In genomic region chr1:8217011-8217711, GRCh38 we compare ENCODE assay signal across 8 cellular contexts.
A peak's percentile ranks its signal among the peaks of the same experiment; 100 is the strongest.
DNase-seq lines count a peak whose midpoint lies in the region; ATAC-seq and TF ChIP-seq lines count a peak whose summit lies in the region.

No MANE protein-coding gene starts in this region.

- H3K27ac ChIP-seq in esophagus squamous epithelium (peak overlapping the region; percentile 62 to 81 (median 72)), neuronal stem cell (replicated peaks; ENCODE audit: low read length) (no peak overlapping the region)

- WGBS in esophagus squamous epithelium, 2 donors, result 10% methylated on average over 2 of the region's 70 CpGs; no CpG with 5 or more reads in 1 of the 2 donors
- no CpG with 5 or more reads among the region's 70 CpGs for WGBS in neuronal stem cell (ENCODE audit: extremely low coverage in 2 of 2, insufficient read length in 2 of 2, insufficient replicate concordance in 1 of 2), 2 donors

- peak overlapping the region; percentile 93 for H3K18ac ChIP-seq in neuronal stem cell (ENCODE audit: low read length)

- peak overlapping the region; percentile 74 for H3K4me3 Mint-ChIP-seq in activated CD4-positive, alpha-beta T cell treated with anti-CD3 and anti-CD28 coated beads, Interleukin-2, amount 10 ng/mL, durations not matched to agents 24 days and 14 days

- no peak for ATAC-seq in GM19035 (IDR thresholded peaks at IDR 0.05; ENCODE audit: unreplicated experiment)
- no peak for ATAC-seq in GM21528 (IDR thresholded peaks at IDR 0.05; ENCODE audit: low FRiP score, unreplicated experiment)

- no peak overlapping the region for H3K4ac ChIP-seq in neuronal stem cell (ENCODE audit: low read length)

- no peak overlapping the region for H2AK5ac ChIP-seq in neuronal stem cell (ENCODE audit: low read depth, low read length)

- no peak overlapping the region for H2BK120ac ChIP-seq in neuronal stem cell (ENCODE audit: low read depth, low read length)

- DNase-seq in BE2C, result peak; percentile 9
- peak; percentile 73 for DNase-seq in activated CD4-positive, alpha-beta T cell treated with anti-CD3 and anti-CD28 coated beads, Interleukin-2, amount 10 ng/mL, durations not matched to agents 24 days and 14 days
- no peak for DNase-seq in esophagus squamous epithelium (lab: John Stamatoyannopoulos, UW)
- DNase-seq in neuronal stem cell (ENCODE audit: low spot score), result no peak
- DNase-seq in DMS79 (lab: John Stamatoyannopoulos, UW), result no peak
- DNase-seq in NAMALWA (ENCODE audit: low spot score), result no peak

- H3K9me3 ChIP-seq in BE2C, result no peaks in the 10 kb centered on the region
- H3K9me3 ChIP-seq in esophagus squamous epithelium, result no peaks in the 10 kb centered on the region
- H3K9me3 ChIP-seq in neuronal stem cell (replicated peaks in 1 of 2; ENCODE audit: control insufficient read depth in 2 of 2, insufficient read depth in 1 of 2, low read depth in 1 of 2, low read length in 2 of 2), result peaks cover 0 to 1% of the 10 kb centered on the region in 2 donors

- H4K91ac ChIP-seq in neuronal stem cell (ENCODE audit: low read depth, low read length, poor library complexity), result peak overlapping the region; percentile 46

- peak overlapping the region; percentile 55 for H2BK5ac ChIP-seq in neuronal stem cell (ENCODE audit: low read length)

- H3K4me3 ChIP-seq in BE2C (ENCODE audit: low read depth, low read length) (peak overlapping the region; percentile 35), esophagus squamous epithelium (peak overlapping the region; percentile 40 to 70 (median 49)), neuronal stem cell (ENCODE audit: low read length in 2 of 2) (peak overlapping the region in 1 of 2 donors; percentile 23)

- H3K4me1 ChIP-seq in BE2C (no peaks in the 10 kb centered on the region), esophagus squamous epithelium (peaks cover 10 to 47% (median 16%) of the 10 kb centered on the region in 3 donors), neuronal stem cell (ENCODE audit: control insufficient read depth in 2 of 2, insufficient read depth in 1 of 2, low read depth in 1 of 2, low read length in 2 of 2) (peaks cover 0 to 4% of the 10 kb centered on the region in 2 donors)

- no peak overlapping the region for H3K27ac Mint-ChIP-seq in activated CD4-positive, alpha-beta T cell treated with anti-CD3 and anti-CD28 coated beads, Interleukin-2, amount 10 ng/mL, durations not matched to agents 24 days and 14 days

- no peak overlapping the region for H2BK12ac ChIP-seq in neuronal stem cell (ENCODE audit: low read length)

- H3K36me3 ChIP-seq in BE2C (no peaks in the 10 kb centered on the region), esophagus squamous epithelium (no peaks in the 10 kb centered on the region), neuronal stem cell (replicated peaks in 1 of 2; ENCODE audit: control insufficient read depth in 2 of 2, insufficient read depth in 2 of 2, low read length in 2 of 2) (no peaks in the 10 kb centered on the region)

- no peak overlapping the region for H3K9ac ChIP-seq in neuronal stem cell (ENCODE audit: low read depth, low read length, poor library complexity)

- no peaks in the 10 kb centered on the region for H3K9me3 Mint-ChIP-seq in activated CD4-positive, alpha-beta T cell treated with anti-CD3 and anti-CD28 coated beads, Interleukin-2, amount 10 ng/mL, durations not matched to agents 24 days and 14 days

- H2BK15ac ChIP-seq in neuronal stem cell (ENCODE audit: low read length), result no peak overlapping the region

- no peak for TF ChIP-seq POLR2A in esophagus squamous epithelium (IDR thresholded peaks at IDR 0.05)

- no peaks in the 10 kb centered on the region for H3K27me3 ChIP-seq in BE2C
- H3K27me3 ChIP-seq in esophagus squamous epithelium, result peaks cover 0 to 21% (median 0%) of the 10 kb centered on the region in 4 donors
- peaks cover 0 to 21% (median 0%) of the 10 kb centered on the region in 3 experiments for H3K27me3 ChIP-seq in neuronal stem cell (ENCODE audit: control insufficient read depth in 3 of 3, insufficient read depth in 3 of 3, low read depth in 1 of 3, low read length in 3 of 3)

- H2AFZ ChIP-seq in neuronal stem cell (ENCODE audit: low read length), result peak overlapping the region; percentile 17

- peaks cover 33% of the 10 kb centered on the region for H3K27me3 Mint-ChIP-seq in activated CD4-positive, alpha-beta T cell treated with anti-CD3 and anti-CD28 coated beads, Interleukin-2, amount 10 ng/mL, durations not matched to agents 24 days and 14 days

- H3K4me2 ChIP-seq in neuronal stem cell (ENCODE audit: insufficient read depth, low read length, poor library complexity, severe bottlenecking), result peak overlapping the region; percentile 55

- peak overlapping the region; percentile 4 for H3K14ac ChIP-seq in neuronal stem cell (ENCODE audit: low read length)

- intact Hi-C loops in activated CD4-positive, alpha-beta T cell treated with anti-CD3 and anti-CD28 coated beads, Interleukin-2, amount 10 ng/mL, durations not matched to agents 24 days and 14 days (cut with micrococcal nuclease), result no loop called here
- intact Hi-C loops in esophagus squamous epithelium (cut with DNase I), result no loop called here

- TF ChIP-seq CTCF in BE2C (IDR thresholded peaks at IDR 0.05; ENCODE audit: low read depth, low read length) (no peak), esophagus squamous epithelium (IDR thresholded peaks at IDR 0.05) (peak in 1 of 6 experiments; percentile 3)

- peak overlapping the region; percentile 60 for H3K23ac ChIP-seq in neuronal stem cell (ENCODE audit: low read depth, low read length, poor library complexity)

- peaks cover 15% of the 10 kb centered on the region for H3K4me1 Mint-ChIP-seq in activated CD4-positive, alpha-beta T cell treated with anti-CD3 and anti-CD28 coated beads, Interleukin-2, amount 10 ng/mL, durations not matched to agents 24 days and 14 days

- H3K79me1 ChIP-seq in neuronal stem cell (ENCODE audit: low read depth, low read length), result no peaks in the 10 kb centered on the region

- H4K8ac ChIP-seq in neuronal stem cell (ENCODE audit: low read depth, low read length), result peak overlapping the region; percentile 78

- H3K36me3 Mint-ChIP-seq in activated CD4-positive, alpha-beta T cell treated with anti-CD3 and anti-CD28 coated beads, Interleukin-2, amount 10 ng/mL, durations not matched to agents 24 days and 14 days (ENCODE audit: low read depth), result no peaks in the 10 kb centered on the region

Comparison
In these comparisons a context has a peak if more than half of its experiments do, and no peak if none do; other contexts are left out.
1. DNase-seq: peak in BE2C (single experiment) and activated CD4-positive, alpha-beta T cell treated with anti-CD3 and anti-CD28 coated beads, Interleukin-2, amount 10 ng/mL, durations not matched to agents 24 days and 14 days (single experiment); none in esophagus squamous epithelium (single experiment), neuronal stem cell (single experiment), DMS79 (single experiment) and NAMALWA (single experiment).